8 cellular contexts compared by ENCODE assay signal in the genomic region with DNA sequence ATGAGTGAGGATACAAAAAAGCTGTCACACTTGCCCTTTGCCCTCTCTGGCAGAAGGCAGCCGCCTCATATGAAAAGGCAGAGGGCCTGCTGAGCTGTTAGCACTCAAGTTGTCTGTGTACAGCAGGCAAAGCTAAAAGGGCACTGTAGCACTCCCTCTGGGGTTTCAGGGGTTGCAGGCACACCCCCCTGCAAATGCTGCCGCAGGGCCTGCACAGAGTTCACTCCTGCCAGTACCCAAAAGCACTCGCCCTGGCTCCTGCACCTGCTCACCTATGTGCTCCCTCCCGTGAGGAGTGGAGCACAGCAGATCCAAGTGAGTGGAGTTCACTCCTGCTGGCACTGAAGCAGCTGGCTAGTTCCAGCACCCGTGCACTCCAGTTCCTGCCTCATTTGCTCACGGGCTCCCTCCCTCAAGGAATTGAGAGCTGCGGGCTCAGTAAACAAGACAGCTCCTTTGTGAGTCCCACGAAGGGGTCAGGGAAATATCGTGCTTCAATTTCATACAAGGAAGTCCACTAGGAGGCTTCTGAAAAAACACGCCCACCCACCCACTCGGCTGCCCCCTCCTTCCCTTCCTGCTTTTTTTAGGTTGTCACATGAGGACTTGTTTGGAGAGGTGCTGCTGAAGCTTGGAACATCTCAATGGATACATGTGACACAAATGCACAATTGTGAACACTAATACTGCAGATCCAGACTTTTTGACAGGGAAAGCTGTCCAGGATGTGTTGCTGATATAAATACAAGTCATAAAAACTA. TPM values are rescaled to one million over a fixed set of nuclear protein-coding genes. Genes with fewer than 3 reads are reported as not detected.
A peak's percentile ranks its signal among the peaks of the same experiment; 100 is the strongest.
DNase-seq lines count a peak whose midpoint lies in the region; ATAC-seq, FAIRE-seq and TF ChIP-seq lines count a peak whose summit lies in the region.

No MANE protein-coding gene starts in this region.

- H2AFZ ChIP-seq in HepG2 (ENCODE audit: low read length): peak overlapping the region; percentile 27

- TF ChIP-seq RAD21 in HepG2 (CRISPR knock-in tag; IDR thresholded peaks at IDR 0.05): no peak

- TF ChIP-seq EP300 in HepG2 (IDR thresholded peaks at IDR 0.05; ENCODE audit: low read depth in 2 of 2, low read length in 2 of 2) (no peak), HepG2 (CRISPR knock-in tag; IDR thresholded peaks at IDR 0.05; ENCODE audit: borderline replicate concordance) (no peak)

- in situ Hi-C loops in G401 (cut with HindIII; ENCODE audit: low sequenced_read_pairs): no loop called here
- in situ Hi-C loops in HepG2 (cut with HindIII; ENCODE audit: extremely low pct_ligation_motif_present, low pct_unique_long_range_greater_than_20kb): no loop called here

- DNase-seq in G401 (ENCODE audit: low spot score) (peak; percentile 61), NCI-H146 (lab: John Stamatoyannopoulos, UW) (peak; percentile 75), cardiac fibroblast (ENCODE audit: low read depth in 2 of 2) (peak; percentile 21 to 63), HepG2 (ENCODE audit: low spot score) (peak; percentile 23), ureter (ENCODE audit: low spot score) (peak; percentile 54), NOMO-1 treated with DMSO at 0.1 percent for 48 hours (lab: John Stamatoyannopoulos, UW; ENCODE audit: unreplicated experiment) (no peak)
- no peak for DNase-seq in stimulated activated CD8-positive, alpha-beta memory T cell treated with anti-CD3 and anti-CD28 coated beads, Interleukin-4, amount 100 ng/mL, for 48 hours

- CTCF ChIA-PET in HepG2 (lab: Yijun Ruan, JAX; ENCODE audit: low intra/inter-chr PET ratio, low total read pairs): no interaction called here

- no peaks in the 10 kb centered on the region for H3K27me3 ChIP-seq in HepG2 (ENCODE audit: control insufficient read depth in 1 of 2, insufficient read depth in 2 of 2, low read length in 2 of 2)

- H3K9ac ChIP-seq in HepG2 (ENCODE audit: insufficient read depth, low read depth, low read length): peak overlapping the region; percentile 44

- H3K4me3 ChIP-seq in cardiac fibroblast (replicated peaks in 1 of 2; ENCODE audit: low read depth in 2 of 2, low read length in 2 of 2) (no peak overlapping the region), HepG2 (replicated peaks in 1 of 3; ENCODE audit: insufficient read depth in 1 of 3, low read depth in 2 of 3, low read length in 3 of 3) (peak overlapping the region; percentile 32 to 71 (median 57))

- no peak for TF ChIP-seq POLR2A in HepG2 (IDR thresholded peaks at IDR 0.05; ENCODE audit: insufficient read depth in 1 of 2, low read depth in 2 of 2, low read length in 2 of 2)

- POLR2A ChIA-PET in HepG2 (lab: Yijun Ruan, JAX): interaction anchor here (1.1 to 2.3 kb wide), 3 partner anchors 9 to 310 kb away, joined by 3 to 27 read pairs (median 4); a partner anchor contains a TSS

- peaks cover 53% of the 10 kb centered on the region for H3K4me1 ChIP-seq in HepG2 (ENCODE audit: insufficient read depth, low read length)

- H3K4me2 ChIP-seq in HepG2 (ENCODE audit: low read depth, low read length): peak overlapping the region; percentile 89

- intact Hi-C loops in HepG2 (cut with micrococcal nuclease; ENCODE audit: unreplicated experiment): no loop called here

- no peak overlapping the region for H3K27ac ChIP-seq in HepG2 (ENCODE audit: extremely low read length, insufficient read depth, low read length)

- H3K79me2 ChIP-seq in HepG2 (ENCODE audit: insufficient read depth, low read length): no peaks in the 10 kb centered on the region

- no TSS peak for BruUV-seq in HepG2 (replicated peaks; lab: Mats Ljungman, UMichigan)

- no peaks in the 10 kb centered on the region for H3K36me3 ChIP-seq in HepG2 (replicated peaks in 1 of 2; ENCODE audit: control insufficient read depth in 1 of 2, insufficient read depth in 2 of 2, low read length in 2 of 2)

- no peaks in the 10 kb centered on the region for H3K9me3 ChIP-seq in HepG2 (ENCODE audit: low read length)

- peak; percentile 92 for ATAC-seq in HepG2
- ATAC-seq in HG02623 (IDR thresholded peaks at IDR 0.05; ENCODE audit: unreplicated experiment): no peak

- peak; percentile 34 for FAIRE-seq in HepG2 (lab: Jason Lieb, UNC)

- TF ChIP-seq CTCF in cardiac fibroblast (IDR thresholded peaks at IDR 0.05; ENCODE audit: low read depth, low read length) (peak; percentile 5), HepG2 (CRISPR knock-in tag; IDR thresholded peaks at IDR 0.05) (0 out of 2 replicates have a peak, but pooled peaks have one; percentile 16)

- WGBS in HepG2 (ENCODE audit: low lambda C conversion rate): 0% methylated on average over 8 of the region's 11 CpGs

- H4K20me1 ChIP-seq in HepG2 (ENCODE audit: insufficient read depth, low read length): no peaks in the 10 kb centered on the region

TF ChIP-seq in HepG2, 621 proteins besides CTCF, POLR2A, EP300 and RAD21 (continues in another document):
- TF ChIP-seq ZNF317 (CRISPR knock-in tag; IDR thresholded peaks at IDR 0.05): no peak
- no peak for TF ChIP-seq ZNF788 (CRISPR knock-in tag; IDR thresholded peaks at IDR 0.05; ENCODE audit: borderline replicate concordance)
- no peak for TF ChIP-seq REPIN1 (CRISPR knock-in tag; IDR thresholded peaks at IDR 0.05; ENCODE audit: borderline replicate concordance, low read depth)
- no peak for TF ChIP-seq ZNF644 (CRISPR knock-in tag; IDR thresholded peaks at IDR 0.05; ENCODE audit: low read depth)
- no peak for TF ChIP-seq ZNF724P (CRISPR knock-in tag; IDR thresholded peaks at IDR 0.05; ENCODE audit: borderline replicate concordance)
- TF ChIP-seq, protein P1, sequence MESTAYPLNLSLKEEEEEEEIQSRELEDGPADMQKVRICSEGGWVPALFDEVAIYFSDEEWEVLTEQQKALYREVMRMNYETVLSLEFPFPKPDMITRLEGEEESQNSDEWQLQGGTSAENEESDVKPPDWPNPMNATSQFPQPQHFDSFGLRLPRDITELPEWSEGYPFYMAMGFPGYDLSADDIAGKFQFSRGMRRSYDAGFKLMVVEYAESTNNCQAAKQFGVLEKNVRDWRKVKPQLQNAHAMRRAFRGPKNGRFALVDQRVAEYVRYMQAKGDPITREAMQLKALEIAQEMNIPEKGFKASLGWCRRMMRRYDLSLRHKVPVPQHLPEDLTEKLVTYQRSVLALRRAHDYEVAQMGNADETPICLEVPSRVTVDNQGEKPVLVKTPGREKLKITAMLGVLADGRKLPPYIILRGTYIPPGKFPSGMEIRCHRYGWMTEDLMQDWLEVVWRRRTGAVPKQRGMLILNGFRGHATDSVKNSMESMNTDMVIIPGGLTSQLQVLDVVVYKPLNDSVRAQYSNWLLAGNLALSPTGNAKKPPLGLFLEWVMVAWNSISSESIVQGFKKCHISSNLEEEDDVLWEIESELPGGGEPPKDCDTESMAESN (CRISPR knock-in tag; conservative IDR thresholded peaks at IDR 0.05): no peak

RNA-seq across cellular contexts. Expression of a gene that starts 9.9 kb away (rescaled TPM):
- 4.3 and 10.3 TPM in 2 replicates for total RNA-seq in G401 (2014; rRNA removed; shearing (Covaris generic))
- total RNA-seq in HepG2 (2016; rRNA removed; fragmentation: Illumina TruSeq; extraction: Trizol) (1.9 and 3.0 TPM in 2 replicates), ureter (11.5 TPM)
- total RNA-seq in HepG2 (2016; cell fraction: cytosol; rRNA removed; fragmentation: Illumina TruSeq; extraction: Trizol; ENCODE audit: low read depth): 0.26 and 0.40 TPM in 2 replicates
- 2.2 and 2.8 TPM in 2 replicates for total RNA-seq in HepG2 (2016; cell fraction: insoluble cytoplasmic fraction; rRNA removed; fragmentation: Illumina TruSeq; extraction: Trizol)
- 0.86 and 1.1 TPM in 2 replicates for total RNA-seq in HepG2 (2016; cell fraction: membrane; rRNA removed; fragmentation: Illumina TruSeq; extraction: Trizol)
- 2.0 and 4.1 TPM in 2 replicates for total RNA-seq in HepG2 (2016; cell fraction: nucleus; rRNA removed; fragmentation: Illumina TruSeq; extraction: Trizol)
- 1.8 and 2.7 TPM in 2 replicates for polyA plus RNA-seq in HepG2 (2011; rRNA removed)
- 1.3 and 1.6 TPM in 2 replicates for polyA plus RNA-seq in HepG2 (2011; cell fraction: cytosol; rRNA removed)
- polyA plus RNA-seq in HepG2 (2011; cell fraction: nucleus; rRNA removed): 1.8 and 2.5 TPM in 2 replicates
- polyA plus RNA-seq in HepG2 (2012): 1.2 and 1.6 TPM in 2 replicates
- polyA plus RNA-seq in HepG2 (2016; cell fraction: cytosol; fragmentation: Illumina TruSeq; extraction: Trizol; ENCODE audit: low read depth): 0.16 and 0.17 TPM in 2 replicates
- polyA plus RNA-seq in HepG2 (2016; cell fraction: insoluble cytoplasmic fraction; fragmentation: Illumina TruSeq; extraction: Trizol; ENCODE audit: low read depth): 2.0 and 2.2 TPM in 2 replicates
- polyA plus RNA-seq in HepG2 (2016; cell fraction: membrane; fragmentation: Illumina TruSeq; extraction: Trizol; ENCODE audit: low read depth): 0.30 and 0.35 TPM in 2 replicates
- polyA plus RNA-seq in HepG2 (2016; cell fraction: nucleus; fragmentation: Illumina TruSeq; extraction: Trizol; ENCODE audit: insufficient read depth, low read depth): 3.2 and 3.5 TPM in 2 replicates
- polyA minus RNA-seq in HepG2 (2011; rRNA and poly(A)+ RNA removed; ENCODE audit: low replicate concordance): 3.5 and 3.8 TPM in 2 replicates
- 1.2 and 1.4 TPM in 2 replicates for polyA minus RNA-seq in HepG2 (2011; cell fraction: cytosol; rRNA and poly(A)+ RNA removed)
- 3.1 and 4.5 TPM in 2 replicates for polyA minus RNA-seq in HepG2 (2011; cell fraction: nucleus; rRNA and poly(A)+ RNA removed)

Comparison
In these comparisons a context has a peak if more than half of its experiments do, and no peak if none do; other contexts are left out.
1. DNase-seq: peak in G401 (single experiment), NCI-H146 (single experiment), cardiac fibroblast (2 of 2), HepG2 (single experiment) and ureter (single experiment); none in stimulated activated CD8-positive, alpha-beta memory T cell treated with anti-CD3 and anti-CD28 coated beads, Interleukin-4, amount 100 ng/mL, for 48 hours (single experiment) and NOMO-1 treated with DMSO at 0.1 percent for 48 hours (single experiment).
2. H3K4me3 ChIP-seq: peak in HepG2 (3 of 3); none in cardiac fibroblast (0 of 2).